In the genomic region with DNA sequence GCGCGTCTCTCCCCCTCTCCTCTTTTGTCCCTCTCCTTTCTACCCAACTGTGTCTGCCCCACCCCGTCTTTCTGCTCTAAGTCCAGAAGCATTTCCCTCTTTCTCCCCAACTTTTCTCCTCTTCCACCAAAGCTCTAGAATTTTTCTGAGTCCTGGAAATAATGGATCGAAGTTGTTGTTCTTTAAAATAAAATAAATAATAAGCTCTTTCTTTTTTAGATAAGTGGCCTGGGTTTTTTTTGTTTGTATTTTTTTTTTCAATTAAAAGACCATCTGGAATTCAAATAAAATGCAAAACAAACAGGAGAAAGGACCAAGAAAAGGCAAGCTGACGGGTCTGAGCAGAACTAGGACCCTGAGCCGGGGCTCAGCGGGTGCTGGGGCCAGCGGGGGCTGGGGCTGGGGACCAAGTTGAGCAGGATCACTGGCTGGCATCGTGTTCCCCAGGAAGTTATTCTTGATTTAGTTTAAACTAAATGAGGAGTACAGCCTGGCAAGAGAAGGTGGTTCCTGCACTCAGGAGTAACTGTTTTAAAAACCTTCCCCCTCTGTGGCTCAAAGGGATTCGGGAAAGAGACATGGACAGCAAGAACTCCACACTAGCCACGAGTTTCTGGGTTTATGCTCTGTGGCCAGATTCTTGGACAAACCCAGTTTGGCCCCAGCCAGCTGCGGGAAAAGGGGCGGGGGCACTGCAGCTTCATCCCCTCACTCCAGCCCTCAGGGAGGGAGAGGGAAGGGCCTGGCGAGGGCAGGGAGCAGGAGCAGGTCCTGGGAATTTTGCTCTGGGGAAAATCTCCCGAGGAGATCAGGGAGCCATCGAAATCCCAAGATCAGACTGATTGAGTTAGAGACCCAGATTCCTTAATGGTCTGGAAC, we compare ENCODE assay signal across 11 cellular contexts. TPM values are rescaled to one million over a fixed set of nuclear protein-coding genes. Genes with fewer than 3 reads are reported as not detected.
DNase-seq lines count a peak whose midpoint lies in the region; ATAC-seq and TF ChIP-seq lines count a peak whose summit lies in the region.
"Had no signal": no experiment of that assay in that cellular context is flagged by ENCODE, and none has a peak within 500 bp of the region (broad histone marks: within the 10 kb centered on the region; RNA-seq: fewer than 3 reads in every experiment).

No MANE protein-coding gene starts in this region.

- peaks cover 35% of the 10 kb centered on the region for H3K4me1 Mint-ChIP-seq in CD8-positive, alpha-beta T cell (ENCODE audit: low read depth)
- H3K4me1 Mint-ChIP-seq in glutamatergic neuron (ENCODE audit: low read depth, unreplicated experiment), result peaks cover 34% of the 10 kb centered on the region
- H3K4me1 Mint-ChIP-seq in activated T-cell treated with anti-CD3 and anti-CD28 coated beads, Interleukin-2, amount 50 U/mL, for 24 hours (ENCODE audit: low read depth), result peaks cover 29% of the 10 kb centered on the region

- TF ChIP-seq CTCF in CD8-positive, alpha-beta T cell (IDR thresholded peaks at IDR 0.05), result no peak
- no peak for TF ChIP-seq CTCF in glutamatergic neuron (IDR thresholded peaks at IDR 0.05; ENCODE audit: partially characterized antibody, unreplicated experiment)
- no peak for TF ChIP-seq CTCF in retinal pigment epithelial cell (conservative IDR thresholded peaks at IDR 0.05; ENCODE audit: low read depth, low read length)

- intact Hi-C loops in CD8-positive, alpha-beta T cell (cut with DNase I, micrococcal nuclease), result no loop called here

- peak overlapping the region; percentile 3 for H3K4me3 Mint-ChIP-seq in CD8-positive, alpha-beta T cell
- H3K4me3 Mint-ChIP-seq in glutamatergic neuron (ENCODE audit: unreplicated experiment), result peak overlapping the region; percentile 21
- H3K4me3 Mint-ChIP-seq in activated T-cell treated with anti-CD3 and anti-CD28 coated beads, Interleukin-2, amount 50 U/mL, for 24 hours, result no peak overlapping the region
- H3K4me3 Mint-ChIP-seq: activated naive CD4-positive, alpha-beta T cell treated with anti-CD3 and anti-CD28 coated beads, Interleukin-2, amount 10 ng/mL, durations not matched to agents 7 days and 5 days had no signal

- no peaks in the 10 kb centered on the region for H3K36me3 ChIP-seq in CD8-positive, alpha-beta T cell (ENCODE audit: insufficient read depth, low read length)

- peaks cover 43% of the 10 kb centered on the region for H3K4me1 ChIP-seq in CD8-positive, alpha-beta T cell (ENCODE audit: insufficient read depth, low read length)

- no peak overlapping the region for H3K27ac Mint-ChIP-seq in CD8-positive, alpha-beta T cell
- H3K27ac Mint-ChIP-seq in glutamatergic neuron (ENCODE audit: unreplicated experiment), result no peak overlapping the region
- no peak overlapping the region for H3K27ac Mint-ChIP-seq in activated T-cell treated with anti-CD3 and anti-CD28 coated beads, Interleukin-2, amount 50 U/mL, for 24 hours
- H3K27ac Mint-ChIP-seq: activated naive CD4-positive, alpha-beta T cell treated with anti-CD3 and anti-CD28 coated beads, Interleukin-2, amount 10 ng/mL, durations not matched to agents 7 days and 5 days had no signal

- H3K9me3 ChIP-seq in CD8-positive, alpha-beta T cell (ENCODE audit: low read length), result no peaks in the 10 kb centered on the region

- no peaks in the 10 kb centered on the region for H3K9me3 Mint-ChIP-seq in CD8-positive, alpha-beta T cell
- peaks cover 17% of the 10 kb centered on the region for H3K9me3 Mint-ChIP-seq in glutamatergic neuron (ENCODE audit: unreplicated experiment)
- no peaks in the 10 kb centered on the region for H3K9me3 Mint-ChIP-seq in activated T-cell treated with anti-CD3 and anti-CD28 coated beads, Interleukin-2, amount 50 U/mL, for 24 hours
- H3K9me3 Mint-ChIP-seq: activated naive CD4-positive, alpha-beta T cell treated with anti-CD3 and anti-CD28 coated beads, Interleukin-2, amount 10 ng/mL, durations not matched to agents 7 days and 5 days had no signal

- peaks cover 65% of the 10 kb centered on the region for H3K27me3 Mint-ChIP-seq in CD8-positive, alpha-beta T cell (ENCODE audit: low read depth)
- H3K27me3 Mint-ChIP-seq in glutamatergic neuron (ENCODE audit: unreplicated experiment), result peaks cover 19% of the 10 kb centered on the region
- H3K27me3 Mint-ChIP-seq in activated T-cell treated with anti-CD3 and anti-CD28 coated beads, Interleukin-2, amount 50 U/mL, for 24 hours, result peaks cover 86% of the 10 kb centered on the region

- peaks cover 50% of the 10 kb centered on the region for H3K27me3 ChIP-seq in CD8-positive, alpha-beta T cell (ENCODE audit: insufficient read depth, low read length)

- POLR2A ChIA-PET in CD8-positive, alpha-beta T cell (lab: Charles Lee), result no interaction called here

- ATAC-seq in CD8-positive, alpha-beta T cell, result no peak

- H3K4me3 ChIP-seq in CD8-positive, alpha-beta T cell (ENCODE audit: low read depth, low read length), result no peak overlapping the region
- peak overlapping the region; percentile 84 for H3K4me3 ChIP-seq in retinal pigment epithelial cell (ENCODE audit: low read length)

- no peak overlapping the region for H3K27ac ChIP-seq in CD8-positive, alpha-beta T cell (ENCODE audit: low read depth, low read length)

- H3K36me3 Mint-ChIP-seq in CD8-positive, alpha-beta T cell, result no peaks in the 10 kb centered on the region
- no peaks in the 10 kb centered on the region for H3K36me3 Mint-ChIP-seq in glutamatergic neuron (ENCODE audit: unreplicated experiment)
- no peaks in the 10 kb centered on the region for H3K36me3 Mint-ChIP-seq in activated T-cell treated with anti-CD3 and anti-CD28 coated beads, Interleukin-2, amount 50 U/mL, for 24 hours (ENCODE audit: low read depth)
- H3K36me3 Mint-ChIP-seq: activated naive CD4-positive, alpha-beta T cell treated with anti-CD3 and anti-CD28 coated beads, Interleukin-2, amount 10 ng/mL, durations not matched to agents 7 days and 5 days had no signal

- CTCF ChIA-PET in CD8-positive, alpha-beta T cell (lab: Charles Lee), result interaction anchor here (1.0 kb wide), 1 partner anchor 15 kb away, joined by 5 read pairs; no protein-coding TSS in a partner anchor

- no peak for DNase-seq in CD8-positive, alpha-beta T cell
- DNase-seq in NCI-H526 treated with DMSO at 0.1 percent for 48 hours (lab: John Stamatoyannopoulos, UW) (peak; percentile 66), glutamatergic neuron (peak; percentile 10), retinal pigment epithelial cell (ENCODE audit: low read depth) (no peak), NCI-H345 treated with DMSO at 0.1 percent for 48 hours (lab: John Stamatoyannopoulos, UW; ENCODE audit: unreplicated experiment) (no peak), mucosa of gallbladder (ENCODE audit: low spot score) (no peak), AG08396 (ENCODE audit: low spot score) (no peak)
- no peak for DNase-seq in activated T-cell treated with anti-CD3 and anti-CD28 coated beads, Interleukin-2, amount 50 U/mL, for 24 hours
- DNase-seq: activated naive CD4-positive, alpha-beta T cell treated with anti-CD3 and anti-CD28 coated beads, Interleukin-2, amount 10 ng/mL, durations not matched to agents 7 days and 5 days; NCI-H1105 treated with DMSO at 0.1 percent for 48 hours had no signal

RNA-seq across cellular contexts. Expression of gene GATA2, which starts 8.4 kb away (rescaled TPM):
- under 1 TPM; 0.27 to 0.39 TPM for total RNA-seq in CD8-positive, alpha-beta T cell
- total RNA-seq in glutamatergic neuron (ENCODE audit: unreplicated experiment) (3.6 TPM), mucosa of gallbladder (22.8 TPM)

RNA-seq across cellular contexts. Expression of gene DNAJB8, which starts 18.0 kb away (rescaled TPM):
- total RNA-seq in CD8-positive, alpha-beta T cell, result not detected
- not detected for total RNA-seq in glutamatergic neuron (ENCODE audit: unreplicated experiment)
- not detected for total RNA-seq in mucosa of gallbladder
- total RNA-seq: pulmonary artery endothelial cell had no signal

Comparison
In these comparisons a context has a peak if more than half of its experiments do, and no peak if none do; other contexts are left out.
1. DNase-seq: peak in NCI-H526 treated with DMSO at 0.1 percent for 48 hours (single experiment) and glutamatergic neuron (single experiment); none in CD8-positive, alpha-beta T cell (0 of 7), retinal pigment epithelial cell (single experiment), NCI-H345 treated with DMSO at 0.1 percent for 48 hours (single experiment), mucosa of gallbladder (single experiment), activated T-cell treated with anti-CD3 and anti-CD28 coated beads, Interleukin-2, amount 50 U/mL, for 24 hours (single experiment) and AG08396 (single experiment).